Comparison of ENCODE assay signal across 27 cellular contexts in the genomic region with DNA sequence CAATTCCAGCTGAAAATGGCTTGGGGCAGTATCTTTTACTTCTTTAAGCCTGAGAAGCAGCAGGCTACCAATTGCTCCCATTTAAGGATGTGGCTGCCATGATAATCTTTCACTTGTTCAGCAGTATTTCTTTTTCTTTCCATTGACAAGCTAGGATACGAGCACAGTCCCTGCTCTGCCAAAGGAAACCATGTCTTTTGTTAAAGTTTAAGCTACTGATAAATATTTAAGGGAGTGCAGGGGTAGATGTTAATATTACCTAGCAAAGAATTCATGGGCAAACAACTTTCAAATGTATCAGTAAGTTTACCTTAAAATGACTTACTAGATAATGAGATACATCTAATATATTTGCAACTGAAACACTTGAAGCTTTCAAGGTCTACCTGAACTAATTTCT.
"Had no signal": no experiment of that assay in that cellular context is flagged by ENCODE, and none has a peak within 500 bp of the region (broad histone marks: within the 10 kb centered on the region; RNA-seq: fewer than 3 reads in every experiment).

No MANE protein-coding gene starts in this region.

- H3K27ac Mint-ChIP-seq: activated CD4-positive, alpha-beta memory T cell treated with anti-CD3 and anti-CD28 coated beads, Interleukin-2, amount 10 ng/mL, durations not matched to agents 7 days and 5 days; activated CD4-positive, alpha-beta T cell treated with anti-CD3 and anti-CD28 coated beads for 36 hours; activated CD4-positive, alpha-beta T cell treated with anti-CD3 and anti-CD28 coated beads, Interleukin-2, amount 10 ng/mL, durations not matched to agents 7 days and 5 days; activated naive CD4-positive, alpha-beta T cell treated with anti-CD3 and anti-CD28 coated beads, Interleukin-2, amount 10 ng/mL, durations not matched to agents 7 days and 5 days; activated naive CD4-positive, alpha-beta T cell treated with anti-CD3 and anti-CD28 coated beads, Interleukin-2, amount 50 U/mL, for 72 hours; activated naive CD8-positive, alpha-beta T cell treated with anti-CD3 and anti-CD28 coated beads, Interleukin-2, amount 10 ng/mL, durations not matched to agents 7 days and 5 days; activated T-cell treated with anti-CD3 and anti-CD28 coated beads, Interleukin-2, amount 50 U/mL, for 24 hours; activated T-cell treated with anti-CD3 and anti-CD28 coated beads, Interleukin-2, amount 50 U/mL, for 72 hours; T-cell; T-helper 1 cell treated with Interleukin-12 subunit alpha and Interleukin-12 subunit beta and Interleukin-4 antibody, amounts not matched to agents 30 μg/mL and 1 μg/mL, for 36 hours had no signal

- H3K9me3 ChIP-seq: ascending aorta, breast epithelium, colonic mucosa had no signal

- H3K4me1 ChIP-seq: ascending aorta, breast epithelium, colonic mucosa had no signal

- DNase-seq: activated CD4-positive, alpha-beta memory T cell treated with anti-CD3 and anti-CD28 coated beads, Interleukin-2, amount 10 ng/mL, durations not matched to agents 7 days and 5 days; activated CD4-positive, alpha-beta T cell treated with anti-CD3 and anti-CD28 coated beads for 36 hours; activated CD4-positive, alpha-beta T cell treated with anti-CD3 and anti-CD28 coated beads, Interleukin-2, amount 10 ng/mL, durations not matched to agents 7 days and 5 days; activated CD4-positive, alpha-beta T cell treated with anti-CD3 and anti-CD28 coated beads, Interleukin-2, amount 50 U/mL, for 4 hours; activated CD4-positive, CD25-positive, alpha-beta regulatory T cell; activated CD4-positive, CD25-positive, alpha-beta regulatory T cell treated with anti-CD3 and anti-CD28 coated beads, Interleukin-2, amount 50 U/mL, for 72 hours; activated CD8-positive, alpha-beta memory T cell treated with anti-CD3 and anti-CD28 coated beads, Interleukin-2, amount 50 U/mL, for 48 hours; activated gamma-delta T cell; activated naive CD4-positive, alpha-beta T cell; activated naive CD4-positive, alpha-beta T cell treated with anti-CD3 and anti-CD28 coated beads, Interleukin-2, amount 10 ng/mL, durations not matched to agents 7 days and 5 days; activated naive CD8-positive, alpha-beta T cell treated with anti-CD3 and anti-CD28 coated beads, Interleukin-2, amount 10 ng/mL, durations not matched to agents 7 days and 5 days; activated T-cell treated with anti-CD3 and anti-CD28 coated beads for 4 hours; activated T-cell treated with anti-CD3 and anti-CD28 coated beads, Interleukin-2, amount 50 U/mL, for 24 hours; activated T-cell treated with anti-CD3 and anti-CD28 coated beads, Interleukin-2, amount 50 U/mL, for 72 hours; central memory CD4-positive, alpha-beta T cell; cerebellar nuclear complex; colonic mucosa; effector CD8-positive, alpha-beta T cell; foreskin fibroblast; SW 1271; T-cell had no signal

- H3K9me3 Mint-ChIP-seq: activated CD4-positive, alpha-beta memory T cell treated with anti-CD3 and anti-CD28 coated beads, Interleukin-2, amount 10 ng/mL, durations not matched to agents 7 days and 5 days; activated CD4-positive, alpha-beta T cell treated with anti-CD3 and anti-CD28 coated beads, Interleukin-2, amount 10 ng/mL, durations not matched to agents 7 days and 5 days; activated naive CD4-positive, alpha-beta T cell treated with anti-CD3 and anti-CD28 coated beads, Interleukin-2, amount 10 ng/mL, durations not matched to agents 7 days and 5 days; activated naive CD4-positive, alpha-beta T cell treated with anti-CD3 and anti-CD28 coated beads, Interleukin-2, amount 50 U/mL, for 72 hours; activated naive CD8-positive, alpha-beta T cell treated with anti-CD3 and anti-CD28 coated beads, Interleukin-2, amount 10 ng/mL, durations not matched to agents 7 days and 5 days; activated T-cell treated with anti-CD3 and anti-CD28 coated beads, Interleukin-2, amount 50 U/mL, for 24 hours; activated T-cell treated with anti-CD3 and anti-CD28 coated beads, Interleukin-2, amount 50 U/mL, for 72 hours; brain; T-cell; T-helper 1 cell treated with Interleukin-12 subunit alpha and Interleukin-12 subunit beta and Interleukin-4 antibody, amounts not matched to agents 30 μg/mL and 1 μg/mL, for 36 hours had no signal

- H3K4me3 ChIP-seq: ascending aorta, breast epithelium, cardiac muscle cell, colonic mucosa had no signal

- H3K27me3 Mint-ChIP-seq: activated CD4-positive, alpha-beta memory T cell treated with anti-CD3 and anti-CD28 coated beads, Interleukin-2, amount 10 ng/mL, durations not matched to agents 7 days and 5 days; activated naive CD4-positive, alpha-beta T cell treated with anti-CD3 and anti-CD28 coated beads, Interleukin-2, amount 10 ng/mL, durations not matched to agents 7 days and 5 days; activated naive CD8-positive, alpha-beta T cell treated with anti-CD3 and anti-CD28 coated beads, Interleukin-2, amount 10 ng/mL, durations not matched to agents 7 days and 5 days; brain had no signal

- H3K27me3 ChIP-seq: ascending aorta, breast epithelium, colonic mucosa had no signal

- H3K36me3 ChIP-seq: ascending aorta, breast epithelium, cardiac muscle cell, colonic mucosa had no signal

- H3K27ac ChIP-seq: ascending aorta, breast epithelium, cardiac muscle cell, colonic mucosa had no signal

- H3K4me1 Mint-ChIP-seq: activated CD4-positive, alpha-beta memory T cell treated with anti-CD3 and anti-CD28 coated beads, Interleukin-2, amount 10 ng/mL, durations not matched to agents 7 days and 5 days; activated CD4-positive, alpha-beta T cell treated with anti-CD3 and anti-CD28 coated beads for 36 hours; activated CD4-positive, alpha-beta T cell treated with anti-CD3 and anti-CD28 coated beads, Interleukin-2, amount 10 ng/mL, durations not matched to agents 7 days and 5 days; activated naive CD4-positive, alpha-beta T cell treated with anti-CD3 and anti-CD28 coated beads, Interleukin-2, amount 10 ng/mL, durations not matched to agents 7 days and 5 days; activated naive CD8-positive, alpha-beta T cell treated with anti-CD3 and anti-CD28 coated beads, Interleukin-2, amount 10 ng/mL, durations not matched to agents 7 days and 5 days; T-cell had no signal

- H3K4me3 Mint-ChIP-seq: activated CD4-positive, alpha-beta memory T cell treated with anti-CD3 and anti-CD28 coated beads, Interleukin-2, amount 10 ng/mL, durations not matched to agents 7 days and 5 days; activated CD4-positive, alpha-beta T cell treated with anti-CD3 and anti-CD28 coated beads for 36 hours; activated CD4-positive, alpha-beta T cell treated with anti-CD3 and anti-CD28 coated beads, Interleukin-2, amount 10 ng/mL, durations not matched to agents 7 days and 5 days; activated naive CD4-positive, alpha-beta T cell treated with anti-CD3 and anti-CD28 coated beads, Interleukin-2, amount 10 ng/mL, durations not matched to agents 7 days and 5 days; activated naive CD8-positive, alpha-beta T cell treated with anti-CD3 and anti-CD28 coated beads, Interleukin-2, amount 10 ng/mL, durations not matched to agents 7 days and 5 days; activated T-cell treated with anti-CD3 and anti-CD28 coated beads, Interleukin-2, amount 50 U/mL, for 24 hours; activated T-cell treated with anti-CD3 and anti-CD28 coated beads, Interleukin-2, amount 50 U/mL, for 72 hours; brain; T-cell; T-helper 1 cell treated with Interleukin-12 subunit alpha and Interleukin-12 subunit beta and Interleukin-4 antibody, amounts not matched to agents 30 μg/mL and 1 μg/mL, for 36 hours had no signal

- H3K36me3 Mint-ChIP-seq: activated naive CD4-positive, alpha-beta T cell treated with anti-CD3 and anti-CD28 coated beads, Interleukin-2, amount 10 ng/mL, durations not matched to agents 7 days and 5 days; activated naive CD4-positive, alpha-beta T cell treated with anti-CD3 and anti-CD28 coated beads, Interleukin-2, amount 50 U/mL, for 72 hours; activated naive CD8-positive, alpha-beta T cell treated with anti-CD3 and anti-CD28 coated beads, Interleukin-2, amount 10 ng/mL, durations not matched to agents 7 days and 5 days; brain; T-cell had no signal
